9 cellular contexts compared by ENCODE assay signal in the genomic region with DNA sequence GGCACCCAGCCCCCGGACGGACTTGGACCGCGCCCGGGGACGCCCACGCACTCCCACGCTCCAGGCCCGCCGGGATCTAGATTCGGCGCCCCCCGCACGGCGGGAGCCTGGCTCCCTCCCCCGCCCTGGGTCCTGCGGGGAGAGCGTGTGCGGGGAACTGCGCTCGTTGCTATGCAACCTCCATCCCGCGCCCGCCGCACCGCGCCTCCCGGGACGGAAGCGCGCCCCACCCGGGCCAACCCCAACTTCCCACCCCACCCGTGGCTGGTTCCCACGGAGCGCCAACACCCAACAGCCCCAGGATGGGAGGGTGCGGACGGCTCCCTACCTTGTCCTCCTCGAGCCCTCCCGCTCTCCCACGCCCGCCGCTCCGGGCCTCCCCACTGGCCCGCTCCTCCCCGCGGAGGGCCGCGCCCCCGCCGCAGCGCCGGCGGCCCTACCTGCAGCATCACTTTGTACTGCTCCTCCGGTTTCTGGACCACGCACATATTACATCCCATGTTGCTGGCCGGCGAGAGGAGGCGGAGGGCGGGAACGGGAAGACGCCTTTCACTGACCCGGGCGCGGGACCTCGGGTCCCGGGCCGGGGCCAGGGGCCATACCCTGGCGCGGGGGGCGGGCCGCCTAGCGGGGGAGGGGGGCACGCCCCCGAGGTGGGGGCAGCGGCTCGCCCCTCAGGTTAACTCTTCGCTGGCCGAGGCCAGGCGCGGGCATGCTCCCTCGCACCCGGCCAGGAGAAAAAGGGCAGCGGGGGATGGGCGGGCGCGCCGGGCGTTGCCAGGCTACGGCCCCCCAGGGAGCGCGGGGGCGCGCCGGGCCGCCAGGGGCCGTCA. TPM values are rescaled to one million over a fixed set of nuclear protein-coding genes. Genes with fewer than 3 reads are reported as not detected.
DNase-seq lines count a peak whose midpoint lies in the region; ATAC-seq and TF ChIP-seq lines count a peak whose summit lies in the region.
"Had no signal": no experiment of that assay in that cellular context is flagged by ENCODE, and none has a peak within 500 bp of the region (broad histone marks: within the 10 kb centered on the region; RNA-seq: fewer than 3 reads in every experiment).

A gene with protein sequence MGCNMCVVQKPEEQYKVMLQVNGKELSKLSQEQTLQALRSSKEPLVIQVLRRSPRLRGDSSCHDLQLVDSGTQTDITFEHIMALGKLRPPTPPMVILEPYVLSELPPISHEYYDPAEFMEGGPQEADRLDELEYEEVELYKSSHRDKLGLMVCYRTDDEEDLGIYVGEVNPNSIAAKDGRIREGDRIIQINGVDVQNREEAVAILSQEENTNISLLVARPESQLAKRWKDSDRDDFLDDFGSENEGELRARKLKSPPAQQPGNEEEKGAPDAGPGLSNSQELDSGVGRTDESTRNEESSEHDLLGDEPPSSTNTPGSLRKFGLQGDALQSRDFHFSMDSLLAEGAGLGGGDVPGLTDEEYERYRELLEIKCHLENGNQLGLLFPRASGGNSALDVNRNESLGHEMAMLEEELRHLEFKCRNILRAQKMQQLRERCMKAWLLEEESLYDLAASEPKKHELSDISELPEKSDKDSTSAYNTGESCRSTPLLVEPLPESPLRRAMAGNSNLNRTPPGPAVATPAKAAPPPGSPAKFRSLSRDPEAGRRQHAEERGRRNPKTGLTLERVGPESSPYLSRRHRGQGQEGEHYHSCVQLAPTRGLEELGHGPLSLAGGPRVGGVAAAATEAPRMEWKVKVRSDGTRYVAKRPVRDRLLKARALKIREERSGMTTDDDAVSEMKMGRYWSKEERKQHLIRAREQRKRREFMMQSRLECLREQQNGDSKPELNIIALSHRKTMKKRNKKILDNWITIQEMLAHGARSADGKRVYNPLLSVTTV (minus strand): TSS at position 746 of the 833 bp plus-strand sequence. CDS start 246 bp downstream, at position 500.

- POLR2A ChIA-PET in CD4-positive, alpha-beta memory T cell (lab: Charles Lee; ENCODE audit: partially characterized antibody) = no interaction called here

- ATAC-seq in GM21390 (IDR thresholded peaks at IDR 0.05; ENCODE audit: unreplicated experiment) (no peak), HG03095 (IDR thresholded peaks at IDR 0.05; ENCODE audit: unreplicated experiment) (no peak)

- H3K36me3 ChIP-seq in CD4-positive, alpha-beta memory T cell (ENCODE audit: insufficient read depth, low read length) = no peaks in the 10 kb centered on the region
- H3K36me3 ChIP-seq in neuron (ENCODE audit: insufficient read depth, low read length) = no peaks in the 10 kb centered on the region

- no peaks in the 10 kb centered on the region for H3K36me3 Mint-ChIP-seq in CD4-positive, alpha-beta memory T cell

- H3K4me1 ChIP-seq in CD4-positive, alpha-beta memory T cell (ENCODE audit: insufficient read depth, low read length) = peaks cover 21% of the 10 kb centered on the region
- peaks cover 9% of the 10 kb centered on the region for H3K4me1 ChIP-seq in neuron (ENCODE audit: insufficient read depth, low read length)

- peak within 1 kb of the TSS; percentile 9 for H3K27ac ChIP-seq in CD4-positive, alpha-beta memory T cell (ENCODE audit: low read depth, low read length)
- H3K27ac ChIP-seq in dorsolateral prefrontal cortex = peak within 1 kb of the TSS in 37 of 59 donors; percentile 1 to 81 (median 54)

- H3K27ac Mint-ChIP-seq in CD4-positive, alpha-beta memory T cell = peak within 1 kb of the TSS in 6 of 7 donors; percentile 48 to 75 (median 67)

- peak within 1 kb of the TSS in 1 of 2 donors; percentile 35 for H3K4me3 ChIP-seq in CD4-positive, alpha-beta memory T cell (ENCODE audit: low read length in 2 of 2)
- H3K4me3 ChIP-seq in dorsolateral prefrontal cortex (peak within 1 kb of the TSS; percentile 31 to 73 (median 56)), neuron (ENCODE audit: low read length) (peak within 1 kb of the TSS; percentile 54)

- CTCF ChIA-PET in CD4-positive, alpha-beta memory T cell (lab: Charles Lee; ENCODE audit: partially characterized antibody) = no interaction called here

- no peak within 1 kb of the TSS for H2AFZ ChIP-seq in neuron (ENCODE audit: low read depth, low read length)

- no peaks in the 10 kb centered on the region for H3K9me3 Mint-ChIP-seq in CD4-positive, alpha-beta memory T cell

- H3K27me3 Mint-ChIP-seq in CD4-positive, alpha-beta memory T cell = no peaks in the 10 kb centered on the region

- H3K4me1 Mint-ChIP-seq in CD4-positive, alpha-beta memory T cell = peaks cover 15 to 39% (median 22%) of the 10 kb centered on the region in 4 donors

- TF ChIP-seq CTCF in dorsolateral prefrontal cortex (IDR thresholded peaks at IDR 0.05 in 54 of 56, conservative IDR thresholded peaks at IDR 0.05 in 2 of 56; ENCODE audit: low read depth in 1 of 56, partially characterized antibody in 56 of 56) = no peak

- intact Hi-C loops in CD4-positive, alpha-beta memory T cell (cut with micrococcal nuclease) = loop anchor here (10.0 kb wide), 1 partner anchor 55 kb away; a partner anchor contains a TSS
- intact Hi-C loops in dorsolateral prefrontal cortex (cut with DNase I) = no loop called here

- peak in 4 of 5 donors; percentile 18 to 45 (median 26) for DNase-seq in CD4-positive, alpha-beta memory T cell
- DNase-seq in NCI-H1105 treated with DMSO at 0.1 percent for 48 hours (lab: John Stamatoyannopoulos, UW) = peak; percentile 36
- DNase-seq in dorsolateral prefrontal cortex = no peak
- no peak for DNase-seq in inferior parietal cortex (ENCODE audit: extremely low spot score)
- no peak for DNase-seq in SKM-1 (lab: John Stamatoyannopoulos, UW; ENCODE audit: unreplicated experiment)
- DNase-seq: NCI-H1694 had no signal

- peak within 1 kb of the TSS; percentile 62 to 83 (median 78) for H3K4me3 Mint-ChIP-seq in CD4-positive, alpha-beta memory T cell

- H3K27me3 ChIP-seq in CD4-positive, alpha-beta memory T cell (ENCODE audit: insufficient read depth, low read length) = no peaks in the 10 kb centered on the region
- H3K27me3 ChIP-seq in dorsolateral prefrontal cortex (peaks cover 0 to 86% (median 22%) of the 10 kb centered on the region in 45 donors), neuron (ENCODE audit: insufficient read depth, low read length) (peaks cover 12% of the 10 kb centered on the region)

- no peaks in the 10 kb centered on the region for H3K9me3 ChIP-seq in CD4-positive, alpha-beta memory T cell (ENCODE audit: control insufficient read depth in 1 of 2, low read length in 2 of 2)
- H3K9me3 ChIP-seq in neuron (ENCODE audit: low read length) = no peaks in the 10 kb centered on the region

RNA-seq across cellular contexts. Expression of the gene that starts here (rescaled TPM):
- total RNA-seq in CD4-positive, alpha-beta memory T cell = 1 to 10 TPM; 4.4 to 5.0 TPM
- 1 to 10 TPM in 1 of 2 donors, under 1 TPM in 1; 0.47 to 2.7 TPM for polyA plus RNA-seq in CD4-positive, alpha-beta memory T cell
- 100 to 1,000 TPM; 104 to 526 (median 351) TPM for total RNA-seq in dorsolateral prefrontal cortex

Comparison
In these comparisons a context has a peak if more than half of its experiments do, and no peak if none do; other contexts are left out.
1. RNA of the gene that starts here (total RNA-seq): 104 to 526 TPM in dorsolateral prefrontal cortex; 4.4 to 5.0 TPM in CD4-positive, alpha-beta memory T cell; every median in the first group is over 10 times any median in the second.
2. DNase-seq: peak in CD4-positive, alpha-beta memory T cell (4 of 5) and NCI-H1105 treated with DMSO at 0.1 percent for 48 hours (single experiment); none in dorsolateral prefrontal cortex (0 of 10), inferior parietal cortex (single experiment) and SKM-1 (single experiment).